In the genomic region with DNA sequence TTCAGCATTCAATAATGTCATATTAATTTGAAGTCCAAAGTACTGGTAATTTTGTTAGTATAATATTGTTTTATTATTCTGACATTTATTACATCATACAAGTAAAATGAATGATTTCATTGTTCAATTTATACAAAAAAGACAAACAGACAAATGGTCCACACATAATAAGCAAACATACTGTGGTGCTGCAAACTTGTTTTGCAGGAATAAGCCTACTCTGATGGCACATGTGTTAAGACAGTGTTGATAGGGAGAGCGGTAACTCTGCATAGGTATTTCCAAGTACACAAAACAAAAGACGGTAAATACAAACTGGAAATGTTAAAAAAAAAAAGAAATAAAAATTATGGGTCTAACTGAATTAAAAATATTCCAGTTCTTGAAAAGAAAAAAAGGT, we compare ENCODE assay signal across 25 cellular contexts.
"Had no signal": no experiment of that assay in that cellular context is flagged by ENCODE, and none has a peak within 500 bp of the region (broad histone marks: within the 10 kb centered on the region; RNA-seq: fewer than 3 reads in every experiment).

No MANE protein-coding gene starts in this region.

- H3K4me3 Mint-ChIP-seq: mesothelial cell of epicardium; naive thymus-derived CD4-positive, alpha-beta T cell; nephron; neural progenitor cell; stimulated activated naive B cell treated with anti-CD40 and anti-IgM and Interleukin-4, amounts not matched to agents 10 μg/mL and 1 μg/mL and 100 μg/mL, for 72 hours; stimulated activated naive CD8-positive, alpha-beta T cell treated with anti-CD3 and anti-CD28 coated beads, Interleukin-15, Interleukin-2, amounts not matched to agents 100 ng/mL and 50 ng/mL, for 24 hours had no signal

- H3K9me3 Mint-ChIP-seq: mesothelial cell of epicardium; naive thymus-derived CD4-positive, alpha-beta T cell; nephron; neural progenitor cell; stimulated activated naive B cell treated with anti-CD40 and anti-IgM and Interleukin-4, amounts not matched to agents 10 μg/mL and 1 μg/mL and 100 μg/mL, for 72 hours; stimulated activated naive CD8-positive, alpha-beta T cell treated with anti-CD3 and anti-CD28 coated beads, Interleukin-15, Interleukin-2, amounts not matched to agents 100 ng/mL and 50 ng/mL, for 24 hours had no signal

- H3K36me3 ChIP-seq: esophagus muscularis mucosa, left lung, neural progenitor cell, prostate gland, right atrium auricular region, spleen, suprapubic skin, thyroid gland, vagina had no signal

- DNase-seq: dermis blood vessel endothelial cell; effector memory CD4-positive, alpha-beta T cell; foreskin keratinocyte; head of caudate nucleus; left cardiac atrium; left lung; mesenchymal stem cell; naive thymus-derived CD4-positive, alpha-beta T cell; spleen; stimulated activated CD4-positive, alpha-beta T cell treated with anti-CD3 and anti-CD28 coated beads, Interleukin-2, amount 100 ng/mL, for 48 hours; stimulated activated naive B cell treated with anti-CD40 and anti-IgM and Interleukin-4, amounts not matched to agents 10 μg/mL and 1 μg/mL and 100 μg/mL, for 72 hours; thyroid gland; trophoblast cell had no signal

- H3K9me3 ChIP-seq: esophagus muscularis mucosa, left lung, prostate gland, right atrium auricular region, spleen, suprapubic skin, thyroid gland, vagina had no signal

- H2AFZ ChIP-seq: neural progenitor cell, parathyroid adenoma had no signal

- ATAC-seq: foreskin keratinocyte; left cardiac atrium; left lung; naive thymus-derived CD4-positive, alpha-beta T cell; sciatic nerve; stimulated activated naive B cell treated with anti-CD40 and anti-IgM and Interleukin-4, amounts not matched to agents 10 μg/mL and 1 μg/mL and 100 μg/mL, for 72 hours had no signal

- H3K27ac Mint-ChIP-seq: mesothelial cell of epicardium; naive thymus-derived CD4-positive, alpha-beta T cell; nephron; neural progenitor cell; stimulated activated naive B cell treated with anti-CD40 and anti-IgM and Interleukin-4, amounts not matched to agents 10 μg/mL and 1 μg/mL and 100 μg/mL, for 72 hours; stimulated activated naive CD8-positive, alpha-beta T cell treated with anti-CD3 and anti-CD28 coated beads, Interleukin-15, Interleukin-2, amounts not matched to agents 100 ng/mL and 50 ng/mL, for 24 hours had no signal

- H3K4me1 ChIP-seq: esophagus muscularis mucosa, foreskin keratinocyte, left lung, neural progenitor cell, parathyroid adenoma, prostate gland, right atrium auricular region, suprapubic skin, thyroid gland, vagina had no signal

- H3K9ac ChIP-seq: neural progenitor cell, parathyroid adenoma had no signal

- H3K4me1 Mint-ChIP-seq: naive thymus-derived CD4-positive, alpha-beta T cell; nephron; stimulated activated naive B cell treated with anti-CD40 and anti-IgM and Interleukin-4, amounts not matched to agents 10 μg/mL and 1 μg/mL and 100 μg/mL, for 72 hours had no signal

- H3K27me3 ChIP-seq: esophagus muscularis mucosa, foreskin keratinocyte, left lung, neural progenitor cell, right atrium auricular region, spleen, suprapubic skin, thyroid gland, vagina had no signal

- H3K4me2 ChIP-seq: neural progenitor cell had no signal

- H3K4me3 ChIP-seq: coronary artery, esophagus muscularis mucosa, left lung, neural progenitor cell, prostate gland, right atrium auricular region, spleen, suprapubic skin, thyroid gland, vagina had no signal

- H3K36me3 Mint-ChIP-seq: mesothelial cell of epicardium; naive thymus-derived CD4-positive, alpha-beta T cell; neural progenitor cell; stimulated activated naive B cell treated with anti-CD40 and anti-IgM and Interleukin-4, amounts not matched to agents 10 μg/mL and 1 μg/mL and 100 μg/mL, for 72 hours had no signal

- H3K79me2 ChIP-seq: parathyroid adenoma had no signal

- H3K27me3 Mint-ChIP-seq: stimulated activated naive CD8-positive, alpha-beta T cell treated with anti-CD3 and anti-CD28 coated beads, Interleukin-15, Interleukin-2, amounts not matched to agents 100 ng/mL and 50 ng/mL, for 24 hours had no signal

- H3K27ac ChIP-seq: coronary artery, esophagus muscularis mucosa, foreskin keratinocyte, left lung, neural progenitor cell, parathyroid adenoma, prostate gland, right atrium auricular region, spleen, suprapubic skin, thyroid gland, vagina had no signal
